In the genomic region with DNA sequence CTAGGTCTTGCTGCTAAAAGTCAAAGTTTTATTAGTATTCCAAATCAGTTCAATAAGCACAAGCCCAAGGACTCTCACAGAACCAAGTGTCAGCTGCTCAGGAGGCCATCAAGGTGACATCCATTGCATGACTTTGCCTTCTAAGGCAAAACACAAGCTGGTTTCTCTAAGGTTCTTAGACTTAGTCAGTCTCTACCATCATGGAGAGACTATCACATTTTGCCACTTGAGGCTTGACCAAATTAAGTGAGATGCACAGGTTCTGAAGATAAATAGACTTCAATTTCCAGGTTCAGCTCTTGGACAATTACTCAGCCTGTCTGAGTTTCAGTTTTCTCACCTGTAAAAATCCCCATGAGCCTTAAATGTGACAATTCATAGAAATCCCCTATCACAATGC, we compare ENCODE assay signal across 18 cellular contexts. TPM values are rescaled to one million over a fixed set of nuclear protein-coding genes. Genes with fewer than 3 reads are reported as not detected.
DNase-seq lines count a peak whose midpoint lies in the region; ATAC-seq and TF ChIP-seq lines count a peak whose summit lies in the region.
"Had no signal": no experiment of that assay in that cellular context is flagged by ENCODE, and none has a peak within 500 bp of the region (broad histone marks: within the 10 kb centered on the region; RNA-seq: fewer than 3 reads in every experiment).

No MANE protein-coding gene starts in this region.

- peaks cover 27% of the 10 kb centered on the region for H3K36me3 Mint-ChIP-seq in activated CD4-positive, alpha-beta T cell treated with anti-CD3 and anti-CD28 coated beads for 36 hours (ENCODE audit: low read depth)
- peaks cover 37% of the 10 kb centered on the region for H3K36me3 Mint-ChIP-seq in activated CD4-positive, alpha-beta T cell treated with anti-CD3 and anti-CD28 coated beads, Interleukin-2, amount 10 ng/mL, durations not matched to agents 24 days and 14 days (ENCODE audit: low read depth)
- peaks cover 5 to 26% of the 10 kb centered on the region in 2 donors for H3K36me3 Mint-ChIP-seq in activated naive CD4-positive, alpha-beta T cell treated with anti-CD3 and anti-CD28 coated beads, Interleukin-2, amount 50 U/mL, for 72 hours

- H3K9me3 ChIP-seq in breast epithelium, result no peaks in the 10 kb centered on the region
- H3K9me3 ChIP-seq: BLaER1 had no signal

- no peak overlapping the region for H3K27ac ChIP-seq in breast epithelium
- H3K27ac ChIP-seq: BLaER1 had no signal

- peaks cover 21% of the 10 kb centered on the region for H3K4me1 Mint-ChIP-seq in activated CD4-positive, alpha-beta T cell treated with anti-CD3 and anti-CD28 coated beads for 36 hours
- H3K4me1 Mint-ChIP-seq in activated CD4-positive, alpha-beta T cell treated with anti-CD3 and anti-CD28 coated beads, Interleukin-2, amount 10 ng/mL, durations not matched to agents 24 days and 14 days, result peaks cover 7% of the 10 kb centered on the region

- no peak for TF ChIP-seq CTCF in GM12865 (IDR thresholded peaks at IDR 0.05; ENCODE audit: insufficient read depth, low read depth, low read length, missing control alignments)
- TF ChIP-seq CTCF in breast epithelium (IDR thresholded peaks at IDR 0.05), result no peak

- no peaks in the 10 kb centered on the region for H3K9me3 Mint-ChIP-seq in activated CD4-positive, alpha-beta T cell treated with anti-CD3 and anti-CD28 coated beads for 36 hours (ENCODE audit: low read depth)
- no peaks in the 10 kb centered on the region for H3K9me3 Mint-ChIP-seq in activated CD4-positive, alpha-beta T cell treated with anti-CD3 and anti-CD28 coated beads, Interleukin-2, amount 10 ng/mL, durations not matched to agents 24 days and 14 days
- no peaks in the 10 kb centered on the region for H3K9me3 Mint-ChIP-seq in activated naive CD4-positive, alpha-beta T cell treated with anti-CD3 and anti-CD28 coated beads, Interleukin-2, amount 50 U/mL, for 72 hours
- H3K9me3 Mint-ChIP-seq: CD8-positive, alpha-beta T cell; HFFc6 had no signal

- peak; percentile 80 for ATAC-seq in activated CD4-positive, alpha-beta T cell treated with anti-CD3 and anti-CD28 coated beads for 36 hours
- ATAC-seq in activated naive CD4-positive, alpha-beta T cell treated with anti-CD3 and anti-CD28 coated beads, Interleukin-2, amount 50 U/mL, for 72 hours, result peak; percentile 86 to 88
- ATAC-seq in HG02763 (IDR thresholded peaks at IDR 0.05; ENCODE audit: unreplicated experiment), result no peak
- ATAC-seq: CD8-positive, alpha-beta T cell; GM12878; HCT116 had no signal

- H3K4me1 ChIP-seq in breast epithelium, result no peaks in the 10 kb centered on the region

- no peaks in the 10 kb centered on the region for H3K27me3 ChIP-seq in breast epithelium
- H3K27me3 ChIP-seq: BLaER1 had no signal

- POLR2A ChIA-PET in activated CD4-positive, alpha-beta T cell treated with anti-CD3 and anti-CD28 coated beads for 36 hours (lab: Charles Lee), result no interaction called here

- H3K4me3 Mint-ChIP-seq in activated CD4-positive, alpha-beta T cell treated with anti-CD3 and anti-CD28 coated beads for 36 hours, result no peak overlapping the region
- H3K4me3 Mint-ChIP-seq in activated CD4-positive, alpha-beta T cell treated with anti-CD3 and anti-CD28 coated beads, Interleukin-2, amount 10 ng/mL, durations not matched to agents 24 days and 14 days, result no peak overlapping the region
- H3K4me3 Mint-ChIP-seq: CD8-positive, alpha-beta T cell; HFFc6 had no signal

- no peak for DNase-seq in activated CD4-positive, alpha-beta T cell treated with anti-CD3 and anti-CD28 coated beads for 36 hours
- no peak for DNase-seq in activated CD4-positive, alpha-beta T cell treated with anti-CD3 and anti-CD28 coated beads, Interleukin-2, amount 10 ng/mL, durations not matched to agents 24 days and 14 days
- no peak for DNase-seq in activated naive CD4-positive, alpha-beta T cell treated with anti-CD3 and anti-CD28 coated beads, Interleukin-2, amount 50 U/mL, for 72 hours (ENCODE audit: low spot score in 2 of 2)
- no peak for DNase-seq in activated naive CD4-positive, alpha-beta T cell (lab: John Stamatoyannopoulos, UW)
- DNase-seq in GM12865 (ENCODE audit: low read depth), result peak; percentile 17
- no peak for DNase-seq in breast epithelium (ENCODE audit: low spot score in 2 of 2)
- DNase-seq: 8988T; Calu3; CD8-positive, alpha-beta T cell; DMS79 treated with DMSO at 0.1 percent for 48 hours; GF-D8; GOT3; H7; HFFc6 had no signal

- CTCF ChIA-PET in activated CD4-positive, alpha-beta T cell treated with anti-CD3 and anti-CD28 coated beads for 36 hours (lab: Charles Lee), result interaction anchor here (0.6 to 1.3 kb wide), 5 partner anchors 8 to 42 kb away, joined by 3 to 4 read pairs (median 3); no protein-coding TSS in a partner anchor

- H3K27me3 Mint-ChIP-seq in activated CD4-positive, alpha-beta T cell treated with anti-CD3 and anti-CD28 coated beads for 36 hours, result no peaks in the 10 kb centered on the region
- no peaks in the 10 kb centered on the region for H3K27me3 Mint-ChIP-seq in activated CD4-positive, alpha-beta T cell treated with anti-CD3 and anti-CD28 coated beads, Interleukin-2, amount 10 ng/mL, durations not matched to agents 24 days and 14 days

- TF ChIP-seq POLR2A in breast epithelium (IDR thresholded peaks at IDR 0.05), result no peak

- intact Hi-C loops in activated CD4-positive, alpha-beta T cell treated with anti-CD3 and anti-CD28 coated beads for 36 hours (cut with DNase I, micrococcal nuclease), result no loop called here
- intact Hi-C loops in activated CD4-positive, alpha-beta T cell treated with anti-CD3 and anti-CD28 coated beads, Interleukin-2, amount 10 ng/mL, durations not matched to agents 24 days and 14 days (cut with micrococcal nuclease), result no loop called here
- intact Hi-C loops in breast epithelium (cut with DNase I; ENCODE audit: low total_unique reads), result no loop called here

- H3K36me3 ChIP-seq in breast epithelium, result no peaks in the 10 kb centered on the region

- no peak overlapping the region for H3K27ac Mint-ChIP-seq in activated CD4-positive, alpha-beta T cell treated with anti-CD3 and anti-CD28 coated beads for 36 hours
- H3K27ac Mint-ChIP-seq in activated CD4-positive, alpha-beta T cell treated with anti-CD3 and anti-CD28 coated beads, Interleukin-2, amount 10 ng/mL, durations not matched to agents 24 days and 14 days, result no peak overlapping the region
- H3K27ac Mint-ChIP-seq in activated naive CD4-positive, alpha-beta T cell treated with anti-CD3 and anti-CD28 coated beads, Interleukin-2, amount 50 U/mL, for 72 hours, result peak overlapping the region in 1 of 2 donors; percentile 62
- H3K27ac Mint-ChIP-seq: CD8-positive, alpha-beta T cell; HFFc6 had no signal

- H3K4me3 ChIP-seq in GM12865 (ENCODE audit: low read depth, low read length) (no peak overlapping the region), breast epithelium (no peak overlapping the region)
- H3K4me3 ChIP-seq: BLaER1, GM12878 had no signal

RNA-seq across cellular contexts. Expression of a gene that starts 29.0 kb away (rescaled TPM):
- 10 to 100 TPM; 31.4 to 51.7 TPM for total RNA-seq in activated CD4-positive, alpha-beta T cell treated with anti-CD3 and anti-CD28 coated beads for 36 hours
- 28.2 and 28.4 TPM in 2 replicates for total RNA-seq in activated CD4-positive, alpha-beta T cell treated with anti-CD3 and anti-CD28 coated beads, Interleukin-2, amount 10 ng/mL, durations not matched to agents 24 days and 14 days
- 10 to 100 TPM; 14.5 to 45.1 TPM for total RNA-seq in activated naive CD4-positive, alpha-beta T cell treated with anti-CD3 and anti-CD28 coated beads, Interleukin-2, amount 50 U/mL, for 72 hours
- total RNA-seq in breast epithelium, result 10 to 100 TPM; 10.1 to 30.3 (median 19.3) TPM

RNA-seq across cellular contexts. Expression of a gene that starts 47.4 kb away (rescaled TPM):
- total RNA-seq in activated CD4-positive, alpha-beta T cell treated with anti-CD3 and anti-CD28 coated beads for 36 hours, result under 1 TPM; 0.11 to 0.16 TPM
- total RNA-seq in activated CD4-positive, alpha-beta T cell treated with anti-CD3 and anti-CD28 coated beads, Interleukin-2, amount 10 ng/mL, durations not matched to agents 24 days and 14 days, result 0.42 and 0.57 TPM in 2 replicates
- under 1 TPM; 0.14 to 0.72 TPM for total RNA-seq in activated naive CD4-positive, alpha-beta T cell treated with anti-CD3 and anti-CD28 coated beads, Interleukin-2, amount 50 U/mL, for 72 hours
- total RNA-seq in breast epithelium, result 1 to 10 TPM in 1 of 3 donors, under 1 TPM in 2; 0.32 to 5.3 (median 0.98) TPM
